In genomic region chr11:5808500-5809121, GRCh38 we compare ENCODE assay signal across 8 cellular contexts. TPM values are rescaled to one million over a fixed set of nuclear protein-coding genes. Genes with fewer than 3 reads are reported as not detected.
DNase-seq lines count a peak whose midpoint lies in the region; ATAC-seq and TF ChIP-seq lines count a peak whose summit lies in the region.

TSS of gene OR52N2 (plus strand) at chr11:5808924. CDS start at chr11:5820336, 11,412 bp downstream.

- intact Hi-C loops in stomach (cut with DNase I; ENCODE audit: low total_unique reads) = loop anchor here (5.0 kb wide), 2 partner anchors 321 to 336 kb away; partner anchors contain the start of gene OR52D1

- H3K4me1 ChIP-seq in stomach = peaks cover 0 to 14% (median 10%) of the 10 kb centered on the region in 4 donors

- TF ChIP-seq CTCF in neural crest cell (conservative IDR thresholded peaks at IDR 0.05) (peak; percentile 90), stomach (IDR thresholded peaks at IDR 0.05) (peak in 5 of 7 experiments; percentile 51 to 80 (median 76))

- peaks cover 0 to 9% (median 0%) of the 10 kb centered on the region in 3 donors for H3K27me3 ChIP-seq in stomach

- peak; percentile 92 for ATAC-seq in GM19395 (IDR thresholded peaks at IDR 0.05; ENCODE audit: unreplicated experiment)
- peak; percentile 96 for ATAC-seq in HG03520 (IDR thresholded peaks at IDR 0.05; ENCODE audit: unreplicated experiment)

- peak within 1 kb of the TSS; percentile 65 for H3K27ac Mint-ChIP-seq in neural crest cell (ENCODE audit: unreplicated experiment)

- H3K9me3 ChIP-seq in stomach = peaks cover 0 to 6% (median 0%) of the 10 kb centered on the region in 4 donors

- no peaks in the 10 kb centered on the region for H3K4me1 Mint-ChIP-seq in neural crest cell

- no peaks in the 10 kb centered on the region for H3K36me3 Mint-ChIP-seq in neural crest cell (ENCODE audit: low read depth)

- 4 to 8% (median 7%) methylated on average over 24 of the region's 24 CpGs for WGBS in stomach, 5 donors

- peak; percentile 11 for DNase-seq in CMK (ENCODE audit: low read depth)
- peak; percentile 73 for DNase-seq in OCI-M1 (lab: John Stamatoyannopoulos, UW)
- DNase-seq in activated T-helper 1 cell treated with Interleukin-2 at 50 U/mL for 16 hours (ENCODE audit: low read depth) = peak; percentile 41
- peak; percentile 47 for DNase-seq in fibroblast of the conjunctiva (ENCODE audit: low read depth)
- DNase-seq in neural crest cell (ENCODE audit: low read depth, low spot score) = peak; percentile 82
- peak; percentile 73 for DNase-seq in stomach

- TF ChIP-seq POLR2A in stomach (IDR thresholded peaks at IDR 0.05) = no peak

- peak within 1 kb of the TSS; percentile 87 for H3K4me3 Mint-ChIP-seq in neural crest cell

- H3K27me3 Mint-ChIP-seq in neural crest cell (ENCODE audit: low read depth) = peaks cover 18% of the 10 kb centered on the region

- H3K9me3 Mint-ChIP-seq in neural crest cell = peaks cover 5% of the 10 kb centered on the region

- TF ChIP-seq EP300 in stomach (IDR thresholded peaks at IDR 0.05) = no peak

- peak within 1 kb of the TSS; percentile 43 to 55 (median 50) for H3K4me3 ChIP-seq in stomach

- peak within 1 kb of the TSS in 1 of 5 donors; percentile 15 for H3K27ac ChIP-seq in stomach

- no peaks in the 10 kb centered on the region for H3K36me3 ChIP-seq in stomach

RNA-seq across cellular contexts. Expression of gene OR52N2, which starts in this region (rescaled TPM):
- total RNA-seq in neural crest cell (not detected in 2 replicates), stomach (not detected)
- polyA plus RNA-seq in stomach = 1 to 10 TPM in 1 of 3 donors, under 1 TPM in 1, not detected in 1; 0.31 to 1.4 TPM

Comparison
In these comparisons a context has a peak if more than half of its experiments do, and no peak if none do; other contexts are left out.
1. Peak in DNase-seq in neural crest cell; RNA of the gene not detected or under 1 TPM.
2. DNase-seq: peak in every context shown above with its lines; median percentile 82 in neural crest cell; 73 in OCI-M1; 73 in stomach; 47 in fibroblast of the conjunctiva; 41 in activated T-helper 1 cell treated with Interleukin-2 at 50 U/mL for 16 hours; 11 in CMK.